In the genomic region with DNA sequence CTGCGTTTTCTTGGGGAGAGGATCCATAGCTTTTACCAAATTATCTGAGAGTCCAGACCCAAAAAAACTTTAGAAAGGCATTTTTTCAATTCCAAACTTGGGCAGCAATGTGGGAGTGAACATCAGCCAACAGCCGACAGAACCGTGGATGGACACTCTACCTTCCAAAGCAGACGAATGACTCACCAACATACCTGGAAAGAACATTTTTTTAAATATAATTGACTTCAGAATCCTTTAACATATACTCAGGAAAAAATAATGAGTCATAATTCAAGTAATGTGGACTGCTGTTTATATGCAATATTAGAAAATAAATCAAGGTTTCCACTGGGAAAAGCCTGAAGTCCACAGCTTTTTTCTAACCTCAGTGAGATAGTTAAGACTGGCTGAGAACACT, we compare ENCODE assay signal across 21 cellular contexts.
DNase-seq lines count a peak whose midpoint lies in the region; ATAC-seq, FAIRE-seq and TF ChIP-seq lines count a peak whose summit lies in the region.
"Had no signal": no experiment of that assay in that cellular context is flagged by ENCODE, and none has a peak within 500 bp of the region (broad histone marks: within the 10 kb centered on the region; RNA-seq: fewer than 3 reads in every experiment).

No MANE protein-coding gene starts in this region.

- 53% methylated on average over 4 of the region's 4 CpGs for WGBS in prostate gland

- no peaks in the 10 kb centered on the region for H3K27me3 Mint-ChIP-seq in stimulated activated naive B cell treated with anti-CD40 and anti-IgM and Interleukin-4, amounts not matched to agents 10 μg/mL and 1 μg/mL and 100 μg/mL, for 72 hours
- H3K27me3 Mint-ChIP-seq: B cell; CD4-positive, alpha-beta T cell had no signal

- no peak overlapping the region for H3K4me3 Mint-ChIP-seq in stimulated activated naive B cell treated with anti-CD40 and anti-IgM and Interleukin-4, amounts not matched to agents 10 μg/mL and 1 μg/mL and 100 μg/mL, for 72 hours
- H3K4me3 Mint-ChIP-seq: B cell; CD4-positive, alpha-beta T cell; CD8-positive, alpha-beta T cell had no signal

- POLR2A ChIA-PET in RWPE1 (lab: Yijun Ruan, JAX; ENCODE audit: low non-redundant PET) = no interaction called here

- H3K27me3 ChIP-seq in bronchial epithelial cell (ENCODE audit: control insufficient read depth, insufficient read depth, low read length) (no peaks in the 10 kb centered on the region), foreskin keratinocyte (no peaks in the 10 kb centered on the region), prostate gland (replicated peaks; ENCODE audit: insufficient read depth) (no peaks in the 10 kb centered on the region)
- H3K27me3 ChIP-seq: BLaER1 treated with 17β-estradiol and CSF1 and Interleukin-3, amounts not matched to agents 10 nM and 100 nM had no signal

- no peak overlapping the region for H3K27ac Mint-ChIP-seq in stimulated activated naive B cell treated with anti-CD40 and anti-IgM and Interleukin-4, amounts not matched to agents 10 μg/mL and 1 μg/mL and 100 μg/mL, for 72 hours
- H3K27ac Mint-ChIP-seq: B cell; CD4-positive, alpha-beta T cell; CD8-positive, alpha-beta T cell had no signal

- ATAC-seq in foreskin keratinocyte = peak; percentile 72
- no peak for ATAC-seq in stimulated activated naive B cell treated with anti-CD40 and anti-IgM and Interleukin-4, amounts not matched to agents 10 μg/mL and 1 μg/mL and 100 μg/mL, for 72 hours (replicated peaks)
- ATAC-seq: A549; CD8-positive, alpha-beta T cell had no signal

- intact Hi-C loops in prostate gland (cut with DNase I) = no loop called here

- no peak overlapping the region for H3K27ac ChIP-seq in RWPE1
- H3K27ac ChIP-seq in foreskin keratinocyte = no peak overlapping the region
- no peak overlapping the region for H3K27ac ChIP-seq in prostate gland
- H3K27ac ChIP-seq: 22Rv1; A549; BLaER1 treated with 17β-estradiol and CSF1 and Interleukin-3, amounts not matched to agents 10 nM and 100 nM; C4-2B had no signal

- no peaks in the 10 kb centered on the region for H3K9me3 Mint-ChIP-seq in stimulated activated naive B cell treated with anti-CD40 and anti-IgM and Interleukin-4, amounts not matched to agents 10 μg/mL and 1 μg/mL and 100 μg/mL, for 72 hours
- H3K9me3 Mint-ChIP-seq: CD4-positive, alpha-beta T cell; CD8-positive, alpha-beta T cell had no signal

- TF ChIP-seq POLR2A in prostate gland (IDR thresholded peaks at IDR 0.05) = no peak

- no peaks in the 10 kb centered on the region for H3K36me3 ChIP-seq in bronchial epithelial cell (ENCODE audit: control insufficient read depth, insufficient read depth, low read length)
- no peaks in the 10 kb centered on the region for H3K36me3 ChIP-seq in prostate gland
- H3K36me3 ChIP-seq: BLaER1 treated with 17β-estradiol and CSF1 and Interleukin-3, amounts not matched to agents 10 nM and 100 nM had no signal

- TF ChIP-seq CTCF in RWPE1 (conservative IDR thresholded peaks at IDR 0.05; ENCODE audit: low read depth) = no peak
- TF ChIP-seq CTCF in bronchial epithelial cell (IDR thresholded peaks at IDR 0.05; ENCODE audit: insufficient read depth, low read length, severe bottlenecking) = no peak
- TF ChIP-seq CTCF in foreskin keratinocyte (conservative IDR thresholded peaks at IDR 0.05) = no peak
- TF ChIP-seq CTCF in prostate gland (IDR thresholded peaks at IDR 0.05) = no peak

- CTCF ChIA-PET in RWPE1 (lab: Yijun Ruan, JAX) = no interaction called here

- no peaks in the 10 kb centered on the region for H3K4me1 ChIP-seq in foreskin keratinocyte
- H3K4me1 ChIP-seq in prostate gland (replicated peaks) = no peaks in the 10 kb centered on the region
- H3K4me1 ChIP-seq: A549; BLaER1 treated with 17β-estradiol and CSF1 and Interleukin-3, amounts not matched to agents 10 nM and 100 nM; Caco-2 had no signal

- no peaks in the 10 kb centered on the region for H3K36me3 Mint-ChIP-seq in stimulated activated naive B cell treated with anti-CD40 and anti-IgM and Interleukin-4, amounts not matched to agents 10 μg/mL and 1 μg/mL and 100 μg/mL, for 72 hours
- H3K36me3 Mint-ChIP-seq: CD8-positive, alpha-beta T cell had no signal

- DNase-seq in RWPE1 (ENCODE audit: low spot score) (peak; percentile 3), bronchial epithelial cell (ENCODE audit: low read depth) (peak; percentile 61), foreskin keratinocyte (peak in 1 of 2 donors; percentile 36), prostate gland (ENCODE audit: low spot score) (no peak)
- DNase-seq in stimulated activated naive B cell treated with anti-CD40 and anti-IgM and Interleukin-4, amounts not matched to agents 10 μg/mL and 1 μg/mL and 100 μg/mL, for 72 hours = no peak
- DNase-seq: AML-193; Caco-2; Calu3; CD4-positive, alpha-beta T cell; CD8-positive, alpha-beta T cell; DMS79 treated with DMSO at 0.1 percent for 48 hours; GF-D8 had no signal

- H3K4me1 Mint-ChIP-seq in stimulated activated naive B cell treated with anti-CD40 and anti-IgM and Interleukin-4, amounts not matched to agents 10 μg/mL and 1 μg/mL and 100 μg/mL, for 72 hours = no peaks in the 10 kb centered on the region
- H3K4me1 Mint-ChIP-seq: B cell had no signal

- H3K9me3 ChIP-seq in prostate gland = no peaks in the 10 kb centered on the region
- H3K9me3 ChIP-seq: A549; BLaER1 treated with 17β-estradiol and CSF1 and Interleukin-3, amounts not matched to agents 10 nM and 100 nM; Caco-2 had no signal

- H3K4me3 ChIP-seq in bronchial epithelial cell (ENCODE audit: low read depth, low read length) = no peak overlapping the region
- no peak overlapping the region for H3K4me3 ChIP-seq in prostate gland
- H3K4me3 ChIP-seq: A549; BLaER1 treated with 17β-estradiol and CSF1 and Interleukin-3, amounts not matched to agents 10 nM and 100 nM had no signal

- FAIRE-seq in bronchial epithelial cell (lab: Jason Lieb, UNC) = no peak
- FAIRE-seq: A549, D721Med, G401.6, GM12891, GM19239 had no signal

Comparison
In these comparisons a context has a peak if more than half of its experiments do, and no peak if none do; other contexts are left out.
1. DNase-seq: peak in RWPE1 (single experiment) and bronchial epithelial cell (single experiment); none in stimulated activated naive B cell treated with anti-CD40 and anti-IgM and Interleukin-4, amounts not matched to agents 10 μg/mL and 1 μg/mL and 100 μg/mL, for 72 hours (single experiment) and prostate gland (single experiment).